27 cellular contexts compared by ENCODE assay signal in the genomic region with DNA sequence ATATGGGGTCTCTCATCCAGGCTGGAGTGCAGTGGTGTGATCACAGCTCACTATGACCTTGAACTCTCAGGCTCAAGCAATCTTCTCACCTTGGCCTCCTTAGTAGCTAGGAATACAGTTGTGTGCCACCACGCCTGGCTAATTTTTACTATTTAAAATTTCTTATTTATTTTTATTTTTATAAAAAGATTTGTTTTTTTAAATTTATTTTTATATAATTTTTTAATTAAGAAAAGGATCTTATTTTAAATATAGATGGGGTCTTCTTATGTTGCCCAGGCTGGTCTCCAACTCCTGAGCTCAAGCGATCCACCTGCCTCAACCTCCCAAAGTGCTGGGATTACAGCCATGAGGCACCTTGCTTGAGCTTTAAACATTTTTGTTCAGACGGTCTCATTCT.
"Had no signal": no experiment of that assay in that cellular context is flagged by ENCODE, and none has a peak within 500 bp of the region (broad histone marks: within the 10 kb centered on the region; RNA-seq: fewer than 3 reads in every experiment).

No MANE protein-coding gene starts in this region.

- H3K4me3 Mint-ChIP-seq: stimulated activated effector memory CD8-positive, alpha-beta T cell treated with anti-CD3 and anti-CD28 coated beads, Interleukin-12 subunit alpha, Interleukin-12 subunit beta, amount 100 ng/mL, for 72 hours; stimulated activated memory B cell treated with anti-CD40 and anti-IgM and Interleukin-4, amounts not matched to agents 10 μg/mL and 1 μg/mL and 100 μg/mL, for 72 hours; stimulated activated naive B cell treated with anti-CD40 and anti-IgM and Interleukin-4, amounts not matched to agents 10 μg/mL and 1 μg/mL and 100 μg/mL, for 72 hours; stimulated activated naive CD8-positive, alpha-beta T cell treated with anti-CD3 and anti-CD28 coated beads, Interleukin-15, amount 100 ng/mL, for 72 hours; stimulated activated naive CD8-positive, alpha-beta T cell treated with anti-CD3 and anti-CD28 coated beads, Interleukin-15, Interleukin-2, amounts not matched to agents 100 ng/mL and 50 ng/mL, for 24 hours; type B pancreatic cell had no signal

- H3K27me3 ChIP-seq: stomach, suprapubic skin, testis, thyroid gland, tibial artery, tibial nerve, transverse colon, upper lobe of left lung, upper lobe of right lung, uterus, vagina had no signal

- H3K4me1 ChIP-seq: testis, uterus had no signal

- ATAC-seq: stimulated activated effector memory CD8-positive, alpha-beta T cell treated with anti-CD3 and anti-CD28 coated beads, Interleukin-12 subunit alpha, Interleukin-12 subunit beta, amount 100 ng/mL, for 72 hours; stimulated activated memory B cell treated with anti-CD40 and anti-IgM and Interleukin-4, amounts not matched to agents 10 μg/mL and 1 μg/mL and 100 μg/mL, for 72 hours; stimulated activated naive B cell treated with anti-CD40 and anti-IgM and Interleukin-4, amounts not matched to agents 10 μg/mL and 1 μg/mL and 100 μg/mL, for 72 hours; stimulated activated naive CD8-positive, alpha-beta T cell treated with anti-CD3 and anti-CD28 coated beads, Interleukin-15, amount 100 ng/mL, for 72 hours; stimulated activated naive CD8-positive, alpha-beta T cell treated with anti-CD3 and anti-CD28 coated beads, Interleukin-15, Interleukin-2, amounts not matched to agents 100 U/mL and 50 U/mL, for 24 hours; upper lobe of right lung had no signal

- H3K27ac Mint-ChIP-seq: stimulated activated effector memory CD8-positive, alpha-beta T cell treated with anti-CD3 and anti-CD28 coated beads, Interleukin-12 subunit alpha, Interleukin-12 subunit beta, amount 100 ng/mL, for 72 hours; stimulated activated memory B cell treated with anti-CD40 and anti-IgM and Interleukin-4, amounts not matched to agents 10 μg/mL and 1 μg/mL and 100 μg/mL, for 72 hours; stimulated activated naive B cell treated with anti-CD40 and anti-IgM and Interleukin-4, amounts not matched to agents 10 μg/mL and 1 μg/mL and 100 μg/mL, for 72 hours; stimulated activated naive CD8-positive, alpha-beta T cell treated with anti-CD3 and anti-CD28 coated beads, Interleukin-15, amount 100 ng/mL, for 72 hours; stimulated activated naive CD8-positive, alpha-beta T cell treated with anti-CD3 and anti-CD28 coated beads, Interleukin-15, Interleukin-2, amounts not matched to agents 100 ng/mL and 50 ng/mL, for 24 hours; type B pancreatic cell had no signal

- DNase-seq: stimulated activated CD4-positive, alpha-beta T cell treated with anti-CD3 and anti-CD28 coated beads, Interleukin-2, amount 100 ng/mL, for 48 hours; stimulated activated CD4-positive, alpha-beta T cell treated with anti-CD3 and anti-CD28 coated beads, Interleukin-4, amount 100 ng/mL, for 1 hour; stimulated activated CD4-positive, alpha-beta T cell treated with anti-CD3 and anti-CD28 coated beads, Interleukin-4, amount 100 ng/mL, for 24 hours; stimulated activated CD4-positive, alpha-beta T cell treated with anti-CD3 and anti-CD28 coated beads, Interleukin-4, amount 100 ng/mL, for 4 hours; stimulated activated CD8-positive, alpha-beta memory T cell treated with anti-CD3 and anti-CD28 coated beads, Interleukin-4, amount 100 ng/mL, for 48 hours; stimulated activated naive B cell treated with anti-CD40 and anti-IgM and Interleukin-4, amounts not matched to agents 10 μg/mL and 1 μg/mL and 100 μg/mL, for 72 hours; stimulated activated naive CD4-positive, alpha-beta T cell; stimulated activated naive CD4-positive, alpha-beta T cell treated with Interleukin-2 at 50 U/mL for 16 hours; stimulated activated naive CD8-positive, alpha-beta T cell treated with anti-CD3 and anti-CD28 coated beads, Interleukin-15, amount 100 ng/mL, for 72 hours; stimulated activated naive CD8-positive, alpha-beta T cell treated with anti-CD3 and anti-CD28 coated beads, Interleukin-15, Interleukin-2, amounts not matched to agents 100 U/mL and 50 U/mL, for 24 hours; stomach; substantia nigra; testis; thyroid gland; tibial artery; transverse colon; upper lobe of right lung; uterus had no signal

- H3K9me3 ChIP-seq: suprapubic skin, testis, thoracic aorta, thyroid gland, tibial artery, tibial nerve, transverse colon, upper lobe of right lung, uterus, vagina had no signal

- H3K9me3 Mint-ChIP-seq: stimulated activated effector memory CD8-positive, alpha-beta T cell treated with anti-CD3 and anti-CD28 coated beads, Interleukin-12 subunit alpha, Interleukin-12 subunit beta, amount 100 ng/mL, for 72 hours; stimulated activated memory B cell treated with anti-CD40 and anti-IgM and Interleukin-4, amounts not matched to agents 10 μg/mL and 1 μg/mL and 100 μg/mL, for 72 hours; stimulated activated naive CD8-positive, alpha-beta T cell treated with anti-CD3 and anti-CD28 coated beads, Interleukin-15, Interleukin-2, amounts not matched to agents 100 ng/mL and 50 ng/mL, for 24 hours had no signal

- H3K36me3 Mint-ChIP-seq: stimulated activated memory B cell treated with anti-CD40 and anti-IgM and Interleukin-4, amounts not matched to agents 10 μg/mL and 1 μg/mL and 100 μg/mL, for 72 hours; type B pancreatic cell had no signal

- H3K27ac ChIP-seq: stomach, suprapubic skin, testis, thoracic aorta, thyroid gland, tibial artery, tibial nerve, transverse colon, upper lobe of left lung, upper lobe of right lung, uterus, vagina had no signal

- H3K27me3 Mint-ChIP-seq: stimulated activated memory B cell treated with anti-CD40 and anti-IgM and Interleukin-4, amounts not matched to agents 10 μg/mL and 1 μg/mL and 100 μg/mL, for 72 hours; stimulated activated naive B cell treated with anti-CD40 and anti-IgM and Interleukin-4, amounts not matched to agents 10 μg/mL and 1 μg/mL and 100 μg/mL, for 72 hours; stimulated activated naive CD8-positive, alpha-beta T cell treated with anti-CD3 and anti-CD28 coated beads, Interleukin-15, amount 100 ng/mL, for 72 hours; stimulated activated naive CD8-positive, alpha-beta T cell treated with anti-CD3 and anti-CD28 coated beads, Interleukin-15, Interleukin-2, amounts not matched to agents 100 ng/mL and 50 ng/mL, for 24 hours had no signal

- H3K36me3 ChIP-seq: stomach, suprapubic skin, thoracic aorta, thyroid gland, tibial artery, tibial nerve, transverse colon, upper lobe of left lung, upper lobe of right lung, uterus, vagina had no signal

- H3K4me3 ChIP-seq: stomach, suprapubic skin, testis, thoracic aorta, thyroid gland, tibial artery, tibial nerve, transverse colon, upper lobe of left lung, upper lobe of right lung, uterus, vagina had no signal
